Comparison of ENCODE assay signal across 8 cellular contexts in the genomic region with DNA sequence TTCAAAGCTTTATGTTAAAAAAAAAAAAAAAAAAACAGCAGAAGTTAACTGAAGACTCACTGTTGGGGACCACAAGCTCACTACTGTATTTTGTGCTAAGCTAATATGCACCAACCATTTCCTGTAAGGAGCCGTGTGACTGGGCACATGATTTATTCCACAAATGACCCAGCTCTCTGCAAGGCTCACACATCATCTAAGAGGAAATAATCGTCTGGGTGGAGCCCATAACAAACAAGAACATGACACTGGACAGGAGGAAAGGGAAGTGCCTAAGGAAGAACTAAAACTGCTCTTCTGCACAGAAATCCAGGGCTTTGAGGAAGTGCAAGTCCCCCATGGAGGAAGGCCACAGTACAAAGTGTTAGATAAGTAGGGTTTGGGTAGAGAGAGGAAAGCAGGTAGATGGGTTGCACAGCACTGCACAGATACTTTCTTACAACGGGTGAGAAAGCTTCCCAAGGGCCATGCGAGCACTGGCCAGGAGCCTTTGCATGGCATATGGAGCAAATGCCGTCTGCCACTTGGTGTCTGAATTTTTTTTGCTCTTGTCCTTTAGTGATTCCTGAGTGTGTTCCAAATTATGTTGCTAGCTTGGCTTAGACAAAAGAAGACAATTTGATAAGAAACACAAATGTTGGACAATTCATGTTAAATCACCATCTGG. TPM values are rescaled to one million over a fixed set of nuclear protein-coding genes. Genes with fewer than 3 reads are reported as not detected.
DNase-seq lines count a peak whose midpoint lies in the region; ATAC-seq, FAIRE-seq and TF ChIP-seq lines count a peak whose summit lies in the region.

No MANE protein-coding gene starts in this region.

- H3K27me3 Mint-ChIP-seq in CD8-positive, alpha-beta T cell (ENCODE audit: low read depth) = no peaks in the 10 kb centered on the region
- H3K27me3 Mint-ChIP-seq in neural crest cell (ENCODE audit: low read depth) = no peaks in the 10 kb centered on the region

- H3K9me2 ChIP-seq in SU-DHL-6 (replicated peaks; ENCODE audit: insufficient read depth, low read length) = no peaks in the 10 kb centered on the region

- peaks cover 60% of the 10 kb centered on the region for H3K4me1 ChIP-seq in CD8-positive, alpha-beta T cell (ENCODE audit: insufficient read depth, low read length)

- H3F3A ChIP-seq in SU-DHL-6 (ENCODE audit: insufficient read depth) = peaks cover 17% of the 10 kb centered on the region; the same call in 1 of the 2 replicates

- peaks cover 31% of the 10 kb centered on the region for H3K36me3 Mint-ChIP-seq in CD8-positive, alpha-beta T cell
- H3K36me3 Mint-ChIP-seq in neural crest cell (ENCODE audit: low read depth) = no peaks in the 10 kb centered on the region

- H3K4me3 Mint-ChIP-seq in CD8-positive, alpha-beta T cell = peak overlapping the region; percentile 59
- peak overlapping the region; percentile 22 for H3K4me3 Mint-ChIP-seq in neural crest cell

- no peak overlapping the region for H3K9ac ChIP-seq in SU-DHL-6 (ENCODE audit: low read length)

- peaks cover 48% of the 10 kb centered on the region for H4K20me1 ChIP-seq in SU-DHL-6 (ENCODE audit: low read depth, low read length)

- H3K79me2 ChIP-seq in SU-DHL-6 (ENCODE audit: insufficient read depth, low read length) = peaks cover 98% of the 10 kb centered on the region

- no peak overlapping the region for H3K4me3 ChIP-seq in CD8-positive, alpha-beta T cell (ENCODE audit: low read depth, low read length)
- no peak overlapping the region for H3K4me3 ChIP-seq in SU-DHL-6 (ENCODE audit: insufficient read depth, low read length, poor library complexity, severe bottlenecking)

- no peak for FAIRE-seq in HTR-8/SVneo (lab: Jason Lieb, UNC)

- peak in 2 of 7 experiments; percentile 27 to 49 for DNase-seq in CD8-positive, alpha-beta T cell
- DNase-seq in HTR-8/SVneo (ENCODE audit: insufficient read length, low spot score) (peak; percentile 35), neural crest cell (ENCODE audit: low read depth, low spot score) (no peak), NCI-H128 (lab: John Stamatoyannopoulos, UW; ENCODE audit: unreplicated experiment) (no peak)
- no peak for DNase-seq in stimulated activated CD4-positive, alpha-beta T cell treated with anti-CD3 and anti-CD28 coated beads, Interleukin-4, amount 100 ng/mL, for 24 hours

- H3K4me1 Mint-ChIP-seq in CD8-positive, alpha-beta T cell (ENCODE audit: low read depth) = peaks cover 84% of the 10 kb centered on the region
- H3K4me1 Mint-ChIP-seq in neural crest cell = peaks cover 39% of the 10 kb centered on the region

- POLR2A ChIA-PET in CD8-positive, alpha-beta T cell (lab: Charles Lee) = interaction anchor here (0.7 to 5.1 kb wide), 6 partner anchors 11 to 28 kb away, joined by 3 to 62 read pairs (median 6); a partner anchor contains a TSS

- peak overlapping the region; percentile 89 for H3K27ac Mint-ChIP-seq in CD8-positive, alpha-beta T cell
- peak overlapping the region; percentile 39 for H3K27ac Mint-ChIP-seq in neural crest cell (ENCODE audit: unreplicated experiment)

- H3K36me3 ChIP-seq in CD8-positive, alpha-beta T cell (ENCODE audit: insufficient read depth, low read length) = no peaks in the 10 kb centered on the region
- no peaks in the 10 kb centered on the region for H3K36me3 ChIP-seq in SU-DHL-6 (ENCODE audit: low read length)

- no peak overlapping the region for H3K4me2 ChIP-seq in SU-DHL-6 (ENCODE audit: low read depth, low read length, poor library complexity, severe bottlenecking)

- no peak for TF ChIP-seq CTCF in CD8-positive, alpha-beta T cell (IDR thresholded peaks at IDR 0.05)
- TF ChIP-seq CTCF in SU-DHL-6 (IDR thresholded peaks at IDR 0.05; ENCODE audit: insufficient read depth, low read length, poor library complexity, severe bottlenecking) = no peak
- no peak for TF ChIP-seq CTCF in neural crest cell (conservative IDR thresholded peaks at IDR 0.05)

- peak overlapping the region; percentile 36 for H3K27ac ChIP-seq in CD8-positive, alpha-beta T cell (ENCODE audit: low read depth, low read length)
- 0 out of 2 replicates have a peak overlapping the region, but pooled peaks have one; percentile 1 for H3K27ac ChIP-seq in SU-DHL-6 (ENCODE audit: low read depth, low read length)

- CTCF ChIA-PET in CD8-positive, alpha-beta T cell (lab: Charles Lee) = interaction anchor here (1.0 to 6.0 kb wide), 5 partner anchors 20 to 95 kb away, joined by 3 to 35 read pairs (median 5); a partner anchor contains a TSS

- H2AFZ ChIP-seq in SU-DHL-6 (ENCODE audit: low read depth, low read length, severe bottlenecking) = no peak overlapping the region

- no peaks in the 10 kb centered on the region for H3K27me3 ChIP-seq in CD8-positive, alpha-beta T cell (ENCODE audit: insufficient read depth, low read length)
- no peaks in the 10 kb centered on the region for H3K27me3 ChIP-seq in SU-DHL-6 (ENCODE audit: low read length)

- H3K9me3 ChIP-seq in CD8-positive, alpha-beta T cell (ENCODE audit: low read length) = no peaks in the 10 kb centered on the region
- no peaks in the 10 kb centered on the region for H3K9me3 ChIP-seq in SU-DHL-6 (ENCODE audit: insufficient read depth, low read length)

- H3K9me3 Mint-ChIP-seq in CD8-positive, alpha-beta T cell = no peaks in the 10 kb centered on the region
- no peaks in the 10 kb centered on the region for H3K9me3 Mint-ChIP-seq in neural crest cell

- intact Hi-C loops in CD8-positive, alpha-beta T cell (cut with DNase I, micrococcal nuclease) = loop anchor here (2.0 kb wide), 2 partner anchors 21 to 23 kb away; no protein-coding TSS in a partner anchor

- ATAC-seq in CD8-positive, alpha-beta T cell = peak; percentile 78
- ATAC-seq in GM19438 (IDR thresholded peaks at IDR 0.05; ENCODE audit: low read depth, unreplicated experiment) (peak; percentile 56), esophagus mucosa (peak; percentile 85)

RNA-seq across cellular contexts. Expression of a gene that starts 24.5 kb away (rescaled TPM):
- 10 to 100 TPM; 81.7 to 88.7 TPM for total RNA-seq in CD8-positive, alpha-beta T cell
- total RNA-seq in esophagus mucosa (179 TPM), neural crest cell (32.3 and 34.0 TPM in 2 replicates)

RNA-seq across cellular contexts. Expression of a gene that starts 27.5 kb away (rescaled TPM):
- total RNA-seq in CD8-positive, alpha-beta T cell = 100 to 1,000 TPM; 144 to 160 TPM
- total RNA-seq in esophagus mucosa (142 TPM), neural crest cell (397 and 416 TPM in 2 replicates)
